In genomic region chr14:76232782-76233181, GRCh38 we compare ENCODE assay signal across 7 cellular contexts.
"Had no signal": no experiment of that assay in that cellular context is flagged by ENCODE, and none has a peak within 500 bp of the region (broad histone marks: within the 10 kb centered on the region; RNA-seq: fewer than 3 reads in every experiment).

No MANE protein-coding gene starts in this region.

- H3K4me3 Mint-ChIP-seq: IgD-negative memory B cell had no signal

- H3K27ac Mint-ChIP-seq: IgD-negative memory B cell had no signal

- DNase-seq: IMR-90, KBM-7, KG1 had no signal

- FAIRE-seq: HTR-8/SVneo, K562 had no signal

- H3K9me3 Mint-ChIP-seq: IgD-negative memory B cell had no signal

- H3K4me3 ChIP-seq: K562 had no signal

- H3K27ac ChIP-seq: HL-60 had no signal

- H3K27me3 Mint-ChIP-seq: IgD-negative memory B cell had no signal

- ATAC-seq: K562 had no signal
